In the genomic region with DNA sequence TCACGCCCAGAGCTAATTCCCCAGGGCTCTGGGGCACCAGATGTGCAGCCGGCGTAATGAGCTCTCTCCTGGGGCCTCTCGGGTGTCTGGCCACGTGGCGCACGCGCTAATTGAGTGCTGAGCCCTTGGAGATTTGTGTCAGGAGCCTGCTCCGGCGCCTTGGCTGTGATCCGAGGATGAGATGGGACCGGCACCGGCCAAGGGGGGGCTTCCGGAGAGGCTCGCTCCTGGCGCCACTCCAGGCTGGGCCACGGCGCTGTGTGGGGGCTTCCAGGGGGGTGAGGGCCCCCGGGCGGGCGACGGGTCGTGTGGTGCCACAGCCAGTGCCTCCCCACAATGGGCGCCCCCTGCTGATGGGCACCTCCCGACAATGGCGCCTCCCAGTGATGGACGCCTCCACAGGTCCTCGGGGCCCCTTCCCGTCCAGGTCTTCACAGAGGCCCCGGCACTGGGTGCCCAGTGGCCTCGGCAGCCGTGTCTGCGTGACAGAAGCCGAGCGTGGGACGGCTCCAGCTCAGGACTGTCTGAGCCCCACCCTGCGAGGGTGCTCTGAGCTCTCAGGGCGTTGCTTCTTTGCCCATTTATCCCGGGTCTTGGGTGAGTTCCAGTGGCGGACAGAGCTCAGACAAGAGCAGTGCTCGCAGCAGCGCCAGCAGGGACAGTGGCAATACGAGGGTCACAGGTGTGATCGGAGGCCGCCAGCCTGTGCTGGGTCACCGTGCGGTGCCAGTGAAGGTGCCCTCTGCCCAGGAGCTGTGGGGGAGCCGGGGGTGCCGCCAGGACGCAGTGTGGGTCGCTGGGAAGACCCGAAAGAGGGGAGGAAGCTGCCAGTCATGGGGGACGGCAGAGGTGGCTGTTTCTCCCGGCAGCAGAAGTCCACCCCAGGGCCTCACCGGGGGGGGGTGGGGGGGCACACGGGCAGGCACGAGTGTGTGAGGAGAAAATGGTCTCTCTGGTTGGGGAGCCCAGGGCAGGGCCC, we compare ENCODE assay signal across 1 cellular context.
TF ChIP-seq lines count a peak whose summit lies in the region.

No MANE protein-coding gene starts in this region.

TF ChIP-seq in HEK293, 187 proteins besides CTCF, POLR2A, EP300 and RAD21 (continued from another document and continues in another):
- TF ChIP-seq SP7 (tag by site-specific recombination; IDR thresholded peaks at IDR 0.05) (peak; percentile 92), TCF7L2 (IDR thresholded peaks at IDR 0.05; ENCODE audit: borderline replicate concordance, low read depth, low read length) (no peak), KLF17 (tag by site-specific recombination; IDR thresholded peaks at IDR 0.05) (peak; percentile 87), ZBTB26 (tag by site-specific recombination; optimal IDR thresholded peaks at IDR 0.05) (peak; percentile 34), AEBP2 (tag by site-specific recombination; IDR thresholded peaks at IDR 0.05; ENCODE audit: borderline replicate concordance) (no peak), ZNF843 (tag by site-specific recombination; IDR thresholded peaks at IDR 0.05) (peak; percentile 78), ZNF335 (tag by site-specific recombination; conservative IDR thresholded peaks at IDR 0.05) (peak; percentile 52), PRDM6 (tag by site-specific recombination; IDR thresholded peaks at IDR 0.05) (peak; percentile 8; the same call in 1 of the 2 replicates), ZNF473 (tag by site-specific recombination; IDR thresholded peaks at IDR 0.05) (no peak), ZNF521 (tag by site-specific recombination; IDR thresholded peaks at IDR 0.05) (no peak), FEZF1 (tag by site-specific recombination; IDR thresholded peaks at IDR 0.05) (peak; percentile 80), ZNF621 (tag by site-specific recombination; IDR thresholded peaks at IDR 0.05) (no peak), ZNF776 (tag by site-specific recombination; IDR thresholded peaks at IDR 0.05; ENCODE audit: borderline replicate concordance) (no peak), TRIM28 (IDR thresholded peaks at IDR 0.05; ENCODE audit: borderline replicate concordance, low read length) (no peak), ZNF629 (tag by site-specific recombination; IDR thresholded peaks at IDR 0.05) (peak; percentile 78), ZNF211 (tag by site-specific recombination; IDR thresholded peaks at IDR 0.05; ENCODE audit: low read depth) (no peak), RBAK (tag by site-specific recombination; IDR thresholded peaks at IDR 0.05) (no peak), ZNF488 (tag by site-specific recombination; IDR thresholded peaks at IDR 0.05) (peak; percentile 88), ZNF529 (tag by site-specific recombination; IDR thresholded peaks at IDR 0.05; ENCODE audit: insufficient replicate concordance) (no peak), ZNF133 (tag by site-specific recombination; IDR thresholded peaks at IDR 0.05) (no peak), ZNF19 (tag by site-specific recombination; IDR thresholded peaks at IDR 0.05; ENCODE audit: low read depth) (no peak), ZNF624 (tag by site-specific recombination; IDR thresholded peaks at IDR 0.05) (no peak), GLIS1 (tag by site-specific recombination; IDR thresholded peaks at IDR 0.05) (peak; percentile 100), GLI2 (tag by site-specific recombination; IDR thresholded peaks at IDR 0.05; ENCODE audit: borderline replicate concordance, low read depth) (peak; percentile 52; the same call in 1 of the 2 replicates), ZNF426 (tag by site-specific recombination; IDR thresholded peaks at IDR 0.05) (no peak)
- TF ChIP-seq, protein P1, sequence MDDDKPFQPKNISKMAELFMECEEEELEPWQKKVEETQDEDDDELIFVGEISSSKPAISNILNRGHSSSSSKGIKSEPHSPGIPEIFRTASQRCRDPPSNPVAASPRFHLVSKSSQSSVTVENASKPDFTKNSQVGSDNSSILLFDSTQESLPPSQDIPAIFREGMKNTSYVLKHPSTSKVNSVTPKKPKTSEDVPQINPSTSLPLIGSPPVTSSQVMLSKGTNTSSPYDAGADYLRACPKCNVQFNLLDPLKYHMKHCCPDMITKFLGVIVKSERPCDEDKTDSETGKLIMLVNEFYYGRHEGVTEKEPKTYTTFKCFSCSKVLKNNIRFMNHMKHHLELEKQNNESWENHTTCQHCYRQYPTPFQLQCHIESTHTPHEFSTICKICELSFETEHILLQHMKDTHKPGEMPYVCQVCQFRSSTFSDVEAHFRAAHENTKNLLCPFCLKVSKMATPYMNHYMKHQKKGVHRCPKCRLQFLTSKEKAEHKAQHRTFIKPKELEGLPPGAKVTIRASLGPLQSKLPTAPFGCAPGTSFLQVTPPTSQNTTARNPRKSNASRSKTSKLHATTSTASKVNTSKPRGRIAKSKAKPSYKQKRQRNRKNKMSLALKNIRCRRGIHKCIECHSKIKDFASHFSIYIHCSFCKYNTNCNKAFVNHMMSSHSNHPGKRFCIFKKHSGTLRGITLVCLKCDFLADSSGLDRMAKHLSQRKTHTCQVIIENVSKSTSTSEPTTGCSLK (tag by site-specific recombination; IDR thresholded peaks at IDR 0.05) = no peak
- TF ChIP-seq, protein P2, sequence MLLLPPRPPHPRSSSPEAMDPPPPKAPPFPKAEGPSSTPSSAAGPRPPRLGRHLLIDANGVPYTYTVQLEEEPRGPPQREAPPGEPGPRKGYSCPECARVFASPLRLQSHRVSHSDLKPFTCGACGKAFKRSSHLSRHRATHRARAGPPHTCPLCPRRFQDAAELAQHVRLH (tag by site-specific recombination; IDR thresholded peaks at IDR 0.05) = no peak
- TF ChIP-seq, protein P3, sequence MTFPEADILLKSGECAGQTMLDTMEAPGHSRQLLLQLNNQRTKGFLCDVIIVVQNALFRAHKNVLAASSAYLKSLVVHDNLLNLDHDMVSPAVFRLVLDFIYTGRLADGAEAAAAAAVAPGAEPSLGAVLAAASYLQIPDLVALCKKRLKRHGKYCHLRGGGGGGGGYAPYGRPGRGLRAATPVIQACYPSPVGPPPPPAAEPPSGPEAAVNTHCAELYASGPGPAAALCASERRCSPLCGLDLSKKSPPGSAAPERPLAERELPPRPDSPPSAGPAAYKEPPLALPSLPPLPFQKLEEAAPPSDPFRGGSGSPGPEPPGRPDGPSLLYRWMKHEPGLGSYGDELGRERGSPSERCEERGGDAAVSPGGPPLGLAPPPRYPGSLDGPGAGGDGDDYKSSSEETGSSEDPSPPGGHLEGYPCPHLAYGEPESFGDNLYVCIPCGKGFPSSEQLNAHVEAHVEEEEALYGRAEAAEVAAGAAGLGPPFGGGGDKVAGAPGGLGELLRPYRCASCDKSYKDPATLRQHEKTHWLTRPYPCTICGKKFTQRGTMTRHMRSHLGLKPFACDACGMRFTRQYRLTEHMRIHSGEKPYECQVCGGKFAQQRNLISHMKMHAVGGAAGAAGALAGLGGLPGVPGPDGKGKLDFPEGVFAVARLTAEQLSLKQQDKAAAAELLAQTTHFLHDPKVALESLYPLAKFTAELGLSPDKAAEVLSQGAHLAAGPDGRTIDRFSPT (tag by site-specific recombination; IDR thresholded peaks at IDR 0.05) = no peak
- TF ChIP-seq, protein P4, sequence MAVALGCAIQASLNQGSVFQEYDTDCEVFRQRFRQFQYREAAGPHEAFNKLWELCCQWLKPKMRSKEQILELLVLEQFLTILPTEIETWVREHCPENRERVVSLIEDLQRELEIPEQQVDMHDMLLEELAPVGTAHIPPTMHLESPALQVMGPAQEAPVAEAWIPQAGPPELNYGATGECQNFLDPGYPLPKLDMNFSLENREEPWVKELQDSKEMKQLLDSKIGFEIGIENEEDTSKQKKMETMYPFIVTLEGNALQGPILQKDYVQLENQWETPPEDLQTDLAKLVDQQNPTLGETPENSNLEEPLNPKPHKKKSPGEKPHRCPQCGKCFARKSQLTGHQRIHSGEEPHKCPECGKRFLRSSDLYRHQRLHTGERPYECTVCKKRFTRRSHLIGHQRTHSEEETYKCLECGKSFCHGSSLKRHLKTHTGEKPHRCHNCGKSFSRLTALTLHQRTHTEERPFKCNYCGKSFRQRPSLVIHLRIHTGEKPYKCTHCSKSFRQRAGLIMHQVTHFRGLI (tag by site-specific recombination; IDR thresholded peaks at IDR 0.05) = no peak
- TF ChIP-seq, protein P5, sequence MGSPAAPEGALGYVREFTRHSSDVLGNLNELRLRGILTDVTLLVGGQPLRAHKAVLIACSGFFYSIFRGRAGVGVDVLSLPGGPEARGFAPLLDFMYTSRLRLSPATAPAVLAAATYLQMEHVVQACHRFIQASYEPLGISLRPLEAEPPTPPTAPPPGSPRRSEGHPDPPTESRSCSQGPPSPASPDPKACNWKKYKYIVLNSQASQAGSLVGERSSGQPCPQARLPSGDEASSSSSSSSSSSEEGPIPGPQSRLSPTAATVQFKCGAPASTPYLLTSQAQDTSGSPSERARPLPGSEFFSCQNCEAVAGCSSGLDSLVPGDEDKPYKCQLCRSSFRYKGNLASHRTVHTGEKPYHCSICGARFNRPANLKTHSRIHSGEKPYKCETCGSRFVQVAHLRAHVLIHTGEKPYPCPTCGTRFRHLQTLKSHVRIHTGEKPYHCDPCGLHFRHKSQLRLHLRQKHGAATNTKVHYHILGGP (tag by site-specific recombination; IDR thresholded peaks at IDR 0.05) = no peak
- TF ChIP-seq, protein P6, sequence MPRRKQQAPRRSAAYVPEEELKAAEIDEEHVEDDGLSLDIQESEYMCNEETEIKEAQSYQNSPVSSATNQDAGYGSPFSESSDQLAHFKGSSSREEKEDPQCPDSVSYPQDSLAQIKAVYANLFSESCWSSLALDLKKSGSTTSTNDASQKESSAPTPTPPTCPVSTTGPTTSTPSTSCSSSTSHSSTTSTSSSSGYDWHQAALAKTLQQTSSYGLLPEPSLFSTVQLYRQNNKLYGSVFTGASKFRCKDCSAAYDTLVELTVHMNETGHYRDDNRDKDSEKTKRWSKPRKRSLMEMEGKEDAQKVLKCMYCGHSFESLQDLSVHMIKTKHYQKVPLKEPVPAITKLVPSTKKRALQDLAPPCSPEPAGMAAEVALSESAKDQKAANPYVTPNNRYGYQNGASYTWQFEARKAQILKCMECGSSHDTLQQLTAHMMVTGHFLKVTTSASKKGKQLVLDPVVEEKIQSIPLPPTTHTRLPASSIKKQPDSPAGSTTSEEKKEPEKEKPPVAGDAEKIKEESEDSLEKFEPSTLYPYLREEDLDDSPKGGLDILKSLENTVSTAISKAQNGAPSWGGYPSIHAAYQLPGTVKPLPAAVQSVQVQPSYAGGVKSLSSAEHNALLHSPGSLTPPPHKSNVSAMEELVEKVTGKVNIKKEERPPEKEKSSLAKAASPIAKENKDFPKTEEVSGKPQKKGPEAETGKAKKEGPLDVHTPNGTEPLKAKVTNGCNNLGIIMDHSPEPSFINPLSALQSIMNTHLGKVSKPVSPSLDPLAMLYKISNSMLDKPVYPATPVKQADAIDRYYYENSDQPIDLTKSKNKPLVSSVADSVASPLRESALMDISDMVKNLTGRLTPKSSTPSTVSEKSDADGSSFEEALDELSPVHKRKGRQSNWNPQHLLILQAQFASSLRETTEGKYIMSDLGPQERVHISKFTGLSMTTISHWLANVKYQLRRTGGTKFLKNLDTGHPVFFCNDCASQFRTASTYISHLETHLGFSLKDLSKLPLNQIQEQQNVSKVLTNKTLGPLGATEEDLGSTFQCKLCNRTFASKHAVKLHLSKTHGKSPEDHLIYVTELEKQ (tag by site-specific recombination; IDR thresholded peaks at IDR 0.05; ENCODE audit: borderline replicate concordance) = peak; percentile 92
